Comparison of ENCODE assay signal across 21 cellular contexts in genomic region chr14:77012193-77012592, GRCh38. TPM values are rescaled to one million over a fixed set of nuclear protein-coding genes. Genes with fewer than 3 reads are reported as not detected.
DNase-seq lines count a peak whose midpoint lies in the region; ATAC-seq and TF ChIP-seq lines count a peak whose summit lies in the region.
"Had no signal": no experiment of that assay in that cellular context is flagged by ENCODE, and none has a peak within 500 bp of the region (broad histone marks: within the 10 kb centered on the region; RNA-seq: fewer than 3 reads in every experiment).

No MANE protein-coding gene starts in this region.

- no peaks in the 10 kb centered on the region for H3K36me3 Mint-ChIP-seq in brain
- H3K36me3 Mint-ChIP-seq in nephron (ENCODE audit: low read depth), result no peaks in the 10 kb centered on the region
- H3K36me3 Mint-ChIP-seq in HFFc6 (ENCODE audit: low read depth), result no peaks in the 10 kb centered on the region

- no peak for TF ChIP-seq EP300 in upper lobe of left lung (IDR thresholded peaks at IDR 0.05)

- peaks cover 0 to 5% (median 0%) of the 10 kb centered on the region in 5 experiments for H3K9me3 Mint-ChIP-seq in brain
- H3K9me3 Mint-ChIP-seq in nephron, result no peaks in the 10 kb centered on the region
- no peaks in the 10 kb centered on the region for H3K9me3 Mint-ChIP-seq in HFFc6

- DNase-seq in right cardiac atrium, result peak; percentile 32 to 70 (median 66)
- DNase-seq in heart left ventricle, result no peak
- no peak for DNase-seq in tibial artery
- no peak for DNase-seq in HFFc6
- DNase-seq in nucleus accumbens (lab: John Stamatoyannopoulos, UW), result no peak
- DNase-seq in upper lobe of left lung, result no peak
- DNase-seq: DMS 273 treated with DMSO at 0.1 percent for 48 hours, GF-D8, IMR-90, Karpas-422, MM.1S, NCI-H1105, NCI-H1694 treated with DMSO at 0.1 percent for 48 hours, NCI-H2107, NCI-H2227 treated with DMSO at 0.1 percent for 48 hours, NCI-H524 had no signal

- TF ChIP-seq POLR2A in heart left ventricle (IDR thresholded peaks at IDR 0.05) (no peak), upper lobe of left lung (IDR thresholded peaks at IDR 0.05) (no peak)

- H3K36me3 ChIP-seq in heart left ventricle, result no peaks in the 10 kb centered on the region
- H3K36me3 ChIP-seq in tibial artery, result no peaks in the 10 kb centered on the region
- no peaks in the 10 kb centered on the region for H3K36me3 ChIP-seq in upper lobe of left lung
- H3K36me3 ChIP-seq: BLaER1 treated with 17β-estradiol and CSF1 and Interleukin-3, amounts not matched to agents 10 nM and 100 nM had no signal

- H3K4me1 ChIP-seq in right cardiac atrium (ENCODE audit: control insufficient read depth, insufficient read depth, low read length) (peaks cover 14% of the 10 kb centered on the region), heart left ventricle (peaks cover 0 to 32% (median 23%) of the 10 kb centered on the region in 12 donors), tibial artery (peaks cover 0 to 67% (median 51%) of the 10 kb centered on the region in 4 donors), upper lobe of left lung (peaks cover 9 to 32% (median 31%) of the 10 kb centered on the region in 4 donors)

- ATAC-seq in right cardiac atrium (peak; percentile 2 to 21), heart left ventricle (no peak), upper lobe of left lung (ENCODE audit: low FRiP score in 2 of 2) (no peak)
- ATAC-seq: A549, HCT116 had no signal

- no peak for TF ChIP-seq CTCF in heart left ventricle (IDR thresholded peaks at IDR 0.05)
- no peak for TF ChIP-seq CTCF in brain (conservative IDR thresholded peaks at IDR 0.05)
- TF ChIP-seq CTCF in nephron (IDR thresholded peaks at IDR 0.05; ENCODE audit: unreplicated experiment in 3 of 3), result no peak
- TF ChIP-seq CTCF in tibial artery (IDR thresholded peaks at IDR 0.05), result no peak
- no peak for TF ChIP-seq CTCF in HFFc6 (IDR thresholded peaks at IDR 0.05)
- TF ChIP-seq CTCF in upper lobe of left lung (IDR thresholded peaks at IDR 0.05), result no peak

- no peak overlapping the region for H3K4me3 Mint-ChIP-seq in brain
- no peak overlapping the region for H3K4me3 Mint-ChIP-seq in nephron
- no peak overlapping the region for H3K4me3 Mint-ChIP-seq in HFFc6

- H3K4me3 ChIP-seq in right cardiac atrium (ENCODE audit: low read length), result no peak overlapping the region
- H3K4me3 ChIP-seq in heart left ventricle, result no peak overlapping the region
- H3K4me3 ChIP-seq in tibial artery, result no peak overlapping the region
- H3K4me3 ChIP-seq in upper lobe of left lung, result no peak overlapping the region
- H3K4me3 ChIP-seq: A549; BLaER1 treated with 17β-estradiol and CSF1 and Interleukin-3, amounts not matched to agents 10 nM and 100 nM had no signal

- no peaks in the 10 kb centered on the region for H3K9me3 ChIP-seq in right cardiac atrium (ENCODE audit: control insufficient read depth, low read length)
- H3K9me3 ChIP-seq in heart left ventricle, result no peaks in the 10 kb centered on the region
- H3K9me3 ChIP-seq in tibial artery, result no peaks in the 10 kb centered on the region
- no peaks in the 10 kb centered on the region for H3K9me3 ChIP-seq in upper lobe of left lung
- H3K9me3 ChIP-seq: A549; BLaER1 treated with 17β-estradiol and CSF1 and Interleukin-3, amounts not matched to agents 10 nM and 100 nM had no signal

- H3K27me3 ChIP-seq in right cardiac atrium (ENCODE audit: control insufficient read depth, insufficient read depth) (no peaks in the 10 kb centered on the region), heart left ventricle (no peaks in the 10 kb centered on the region), tibial artery (no peaks in the 10 kb centered on the region), upper lobe of left lung (no peaks in the 10 kb centered on the region)
- H3K27me3 ChIP-seq: BLaER1 treated with 17β-estradiol and CSF1 and Interleukin-3, amounts not matched to agents 10 nM and 100 nM had no signal

- 73% methylated on average over 9 of the region's 9 CpGs for WGBS in right cardiac atrium
- WGBS in heart left ventricle, 4 donors, result 89 to 97% (median 94%) methylated on average over 9 of the region's 9 CpGs
- WGBS in upper lobe of left lung, 2 donors, result 69 to 87% methylated on average over 9 of the region's 9 CpGs

- H3K4me1 Mint-ChIP-seq in brain (peaks cover 67% of the 10 kb centered on the region), nephron (peaks cover 52% of the 10 kb centered on the region), HFFc6 (ENCODE audit: low read depth) (no peaks in the 10 kb centered on the region)

- intact Hi-C loops in right cardiac atrium (cut with DNase I) (no loop called here), heart left ventricle (cut with DNase I) (loop anchor here in 3 of 10 donors (5.0 kb wide), 2 partner anchors 35 to 50 kb away; no protein-coding TSS in a partner anchor), tibial artery (cut with DNase I; ENCODE audit: low total_unique reads) (no loop called here)

- H3K27ac ChIP-seq in right cardiac atrium (ENCODE audit: low read length) (no peak overlapping the region), heart left ventricle (no peak overlapping the region), tibial artery (peak overlapping the region; percentile 47), upper lobe of left lung (peak overlapping the region in 1 of 4 donors; percentile 49)
- H3K27ac ChIP-seq: BLaER1 treated with 17β-estradiol and CSF1 and Interleukin-3, amounts not matched to agents 10 nM and 100 nM had no signal

- peak overlapping the region in 3 of 5 experiments; percentile 7 to 87 (median 43) for H3K27ac Mint-ChIP-seq in brain
- peak overlapping the region; percentile 83 to 99 (median 97) for H3K27ac Mint-ChIP-seq in nephron
- no peak overlapping the region for H3K27ac Mint-ChIP-seq in HFFc6

- H3K27me3 Mint-ChIP-seq in brain (peaks cover 3% of the 10 kb centered on the region), nephron (ENCODE audit: low read depth) (no peaks in the 10 kb centered on the region), HFFc6 (ENCODE audit: insufficient read depth) (peaks cover 14% of the 10 kb centered on the region)

RNA-seq across cellular contexts. Expression of gene IRF2BPL, which starts 16.3 kb away (rescaled TPM):
- 10 to 100 TPM; 43.5 to 61.2 (median 51.5) TPM for total RNA-seq in right cardiac atrium
- polyA plus RNA-seq in right cardiac atrium, result 22.0 TPM
- 10 to 100 TPM; 31.7 to 59.2 (median 36.7) TPM for total RNA-seq in heart left ventricle
- polyA plus RNA-seq in heart left ventricle, result 10 to 100 TPM in 1 of 2 donors, 1 to 10 TPM in 1; 7.5 to 24.4 TPM
- polyA plus RNA-seq in brain (ENCODE audit: insufficient read depth, low read depth, low replicate concordance), result 49.8 TPM
- 10 to 100 TPM; 37.1 to 46.3 (median 38.3) TPM for total RNA-seq in HFFc6 (2021; fragmentation: NEBNext Ultra II Directional; extraction: Animal tissue kit (Norgen Biotek cat#: 25700))
- 100 to 1,000 TPM in 1 of 6 donors, 10 to 100 TPM in 5; 44.0 to 111 (median 49.6) TPM for total RNA-seq in upper lobe of left lung

Comparison
In these comparisons a context has a peak if more than half of its experiments do, and no peak if none do; other contexts are left out.
1. ATAC-seq: peak in right cardiac atrium (2 of 2); none in heart left ventricle (0 of 4) and upper lobe of left lung (0 of 2).
2. DNase-seq: peak in right cardiac atrium (3 of 3); none in heart left ventricle (0 of 5), tibial artery (0 of 2), HFFc6 (single experiment), nucleus accumbens (0 of 56) and upper lobe of left lung (0 of 2).
3. H3K27ac ChIP-seq: peak in tibial artery (2 of 2); none in right cardiac atrium (single experiment) and heart left ventricle (0 of 12).